ENCODE assay signal across 8 cellular contexts in genomic region chr2:195561205-195562032, GRCh38.
A peak's percentile ranks its signal among the peaks of the same experiment; 100 is the strongest.
DNase-seq lines count a peak whose midpoint lies in the region; ATAC-seq and TF ChIP-seq lines count a peak whose summit lies in the region.

No MANE protein-coding gene starts in this region.

- DNase-seq in MCF 10A (ENCODE audit: unreplicated experiment) = peak; percentile 46
- no peak for DNase-seq in breast epithelium (ENCODE audit: low spot score in 2 of 2)
- peak; percentile 69 for DNase-seq in RKO (ENCODE audit: low spot score)
- peak; percentile 39 for DNase-seq in glomerular visceral epithelial cell (ENCODE audit: extremely low spot score)
- no peak for DNase-seq in neural progenitor cell (ENCODE audit: low spot score)
- no peak for DNase-seq in NCI-H1105 treated with DMSO at 0.1 percent for 48 hours (lab: John Stamatoyannopoulos, UW)
- no peak for DNase-seq in cerebellar nuclear complex (lab: John Stamatoyannopoulos, UW)

- H3K4me3 ChIP-seq in breast epithelium (no peak overlapping the region), neural progenitor cell (no peak overlapping the region)

- no peak overlapping the region for H2AFZ ChIP-seq in neural progenitor cell (replicated peaks)

- H3K9ac ChIP-seq in neural progenitor cell = no peak overlapping the region

- TF ChIP-seq CTCF in MCF 10A (IDR thresholded peaks at IDR 0.05; ENCODE audit: unreplicated experiment) = no peak
- TF ChIP-seq CTCF in breast epithelium (IDR thresholded peaks at IDR 0.05) = no peak
- TF ChIP-seq CTCF in neural progenitor cell (IDR thresholded peaks at IDR 0.05) = no peak

- no peak overlapping the region for H3K4me2 ChIP-seq in neural progenitor cell

- no peaks in the 10 kb centered on the region for H3K4me1 ChIP-seq in breast epithelium
- peaks cover 4% of the 10 kb centered on the region for H3K4me1 ChIP-seq in neural progenitor cell

- no peaks in the 10 kb centered on the region for H3K9me3 Mint-ChIP-seq in MCF 10A (ENCODE audit: unreplicated experiment)
- H3K9me3 Mint-ChIP-seq in neural progenitor cell = no peaks in the 10 kb centered on the region

- intact Hi-C loops in MCF 10A (cut with micrococcal nuclease) = no loop called here
- intact Hi-C loops in breast epithelium (cut with DNase I; ENCODE audit: low total_unique reads) = no loop called here

- H3K27me3 ChIP-seq in breast epithelium = no peaks in the 10 kb centered on the region
- H3K27me3 ChIP-seq in neural progenitor cell = no peaks in the 10 kb centered on the region

- peaks cover 24% of the 10 kb centered on the region for H3K4me1 Mint-ChIP-seq in MCF 10A (ENCODE audit: insufficient read depth, unreplicated experiment)
- no peaks in the 10 kb centered on the region for H3K4me1 Mint-ChIP-seq in neural progenitor cell

- peak overlapping the region; percentile 87 for H3K27ac Mint-ChIP-seq in MCF 10A (ENCODE audit: low read depth, unreplicated experiment)
- H3K27ac Mint-ChIP-seq in neural progenitor cell = no peak overlapping the region

- H3K4me3 Mint-ChIP-seq in MCF 10A (ENCODE audit: unreplicated experiment) = no peak overlapping the region
- H3K4me3 Mint-ChIP-seq in neural progenitor cell = no peak overlapping the region

- H3K27me3 Mint-ChIP-seq in MCF 10A (ENCODE audit: insufficient read depth, unreplicated experiment) = no peaks in the 10 kb centered on the region
- H3K27me3 Mint-ChIP-seq in neural progenitor cell (ENCODE audit: insufficient read depth, low read depth) = no peaks in the 10 kb centered on the region

- H4K20me1 ChIP-seq in neural progenitor cell (ENCODE audit: low read depth) = no peaks in the 10 kb centered on the region

- H3K27ac ChIP-seq in breast epithelium (no peak overlapping the region), neural progenitor cell (no peak overlapping the region)

- no peaks in the 10 kb centered on the region for H3K79me2 ChIP-seq in neural progenitor cell (ENCODE audit: low read depth)

- ATAC-seq in HG03025 (IDR thresholded peaks at IDR 0.05; ENCODE audit: low FRiP score, unreplicated experiment) = peak; percentile 50

- H3K36me3 ChIP-seq in breast epithelium = no peaks in the 10 kb centered on the region
- no peaks in the 10 kb centered on the region for H3K36me3 ChIP-seq in neural progenitor cell

- no peaks in the 10 kb centered on the region for H3K9me3 ChIP-seq in breast epithelium
- H3K9me3 ChIP-seq in neural progenitor cell (ENCODE audit: low read depth) = no peaks in the 10 kb centered on the region

- CTCF ChIA-PET in MCF 10A (lab: Yijun Ruan, JAX) = interaction anchor here (0.6 to 1.6 kb wide), 9 partner anchors 15 to 662 kb away, joined by 3 to 4 read pairs (median 3); partner anchors contain the start of gene SLC39A10

- no peak for TF ChIP-seq POLR2A in breast epithelium (IDR thresholded peaks at IDR 0.05)

- no TSS peak for BruUV-seq in MCF 10A (replicated peaks; lab: Mats Ljungman, UMichigan)

- POLR2A ChIA-PET in MCF 10A (lab: Yijun Ruan, JAX) = interaction anchor here (0.7 to 2.4 kb wide), 8 partner anchors 13 to 691 kb away, joined by 3 to 23 read pairs (median 4); partner anchors contain the start of gene SLC39A10

- no peaks in the 10 kb centered on the region for H3F3A ChIP-seq in neural progenitor cell (ENCODE audit: low read depth)

- H3K36me3 Mint-ChIP-seq in MCF 10A (ENCODE audit: insufficient read depth, unreplicated experiment) (no peaks in the 10 kb centered on the region), neural progenitor cell (no peaks in the 10 kb centered on the region)

Comparison
In these comparisons a context has a peak if more than half of its experiments do, and no peak if none do; other contexts are left out.
1. DNase-seq: peak in MCF 10A (single experiment), RKO (single experiment) and glomerular visceral epithelial cell (single experiment); none in breast epithelium (0 of 2), neural progenitor cell (single experiment), NCI-H1105 treated with DMSO at 0.1 percent for 48 hours (single experiment) and cerebellar nuclear complex (0 of 2).